ENCODE assay signal across 16 cellular contexts in the genomic region with DNA sequence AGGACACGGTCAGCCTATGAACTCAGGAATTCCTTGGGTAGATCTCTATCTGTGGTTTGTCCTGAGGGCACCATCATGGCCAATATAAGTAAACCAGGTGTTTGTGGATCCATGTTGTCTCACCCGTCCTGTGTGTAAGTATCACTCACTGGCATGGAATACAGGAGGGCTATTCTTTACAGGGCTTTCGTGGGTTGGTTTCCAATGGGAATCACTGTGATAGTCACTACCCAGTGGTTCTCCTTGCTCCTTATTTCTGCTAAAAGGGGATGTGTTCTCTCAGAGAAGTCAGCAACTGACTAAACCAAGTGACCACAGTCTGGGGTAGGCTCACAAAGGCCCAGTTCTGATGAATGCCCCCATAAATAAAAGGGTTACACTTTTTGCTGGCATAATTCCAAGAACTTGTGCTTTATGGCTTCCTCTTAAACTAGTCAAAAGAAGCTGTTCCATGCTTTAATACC.
A peak's percentile ranks its signal among the peaks of the same experiment; 100 is the strongest.
DNase-seq lines count a peak whose midpoint lies in the region; ATAC-seq and TF ChIP-seq lines count a peak whose summit lies in the region.
"Had no signal": no experiment of that assay in that cellular context is flagged by ENCODE, and none has a peak within 500 bp of the region (broad histone marks: within the 10 kb centered on the region; RNA-seq: fewer than 3 reads in every experiment).

No MANE protein-coding gene starts in this region.

- ATAC-seq in RWPE2 (ENCODE audit: low read depth): no peak
- no peak for ATAC-seq in HG03460 (IDR thresholded peaks at IDR 0.05; ENCODE audit: unreplicated experiment)
- ATAC-seq: activated naive CD8-positive, alpha-beta T cell treated with anti-CD3 and anti-CD28 coated beads, Interleukin-2, amount 50 U/mL, for 24 hours had no signal

- CTCF ChIA-PET in Calu3 (lab: Charles Lee): interaction anchor here (1.0 kb wide), 1 partner anchor 119 kb away, joined by 6 read pairs; no protein-coding TSS in a partner anchor
- CTCF ChIA-PET in activated CD4-positive, alpha-beta memory T cell treated with anti-CD3 and anti-CD28 coated beads for 36 hours (lab: Charles Lee): interaction anchor here (1.6 kb wide), 1 partner anchor 281 kb away, joined by 3 read pairs; no protein-coding TSS in a partner anchor

- H3K36me3 ChIP-seq in RWPE2 (ENCODE audit: low read depth) (no peaks in the 10 kb centered on the region), hepatocyte (replicated peaks; ENCODE audit: insufficient read depth, low read depth) (no peaks in the 10 kb centered on the region), skeletal muscle satellite cell (ENCODE audit: insufficient read depth, low read length) (no peaks in the 10 kb centered on the region)
- H3K36me3 ChIP-seq: ovary had no signal

- TF ChIP-seq CTCF in Calu3 (IDR thresholded peaks at IDR 0.05; ENCODE audit: unreplicated experiment) (no peak), RWPE2 (IDR thresholded peaks at IDR 0.05; ENCODE audit: poor library complexity, severe bottlenecking) (no peak), hepatocyte (IDR thresholded peaks at IDR 0.05; ENCODE audit: poor library complexity) (no peak), type B pancreatic cell (conservative IDR thresholded peaks at IDR 0.05) (no peak)

- H3K9me3 Mint-ChIP-seq in Calu3 (ENCODE audit: low read depth, unreplicated experiment) (no peaks in the 10 kb centered on the region), type B pancreatic cell (peaks cover 3% of the 10 kb centered on the region)
- no peaks in the 10 kb centered on the region for H3K9me3 Mint-ChIP-seq in activated CD4-positive, alpha-beta memory T cell treated with anti-CD3 and anti-CD28 coated beads for 36 hours
- H3K9me3 Mint-ChIP-seq: activated naive CD8-positive, alpha-beta T cell treated with anti-CD3 and anti-CD28 coated beads, Interleukin-2, amount 50 U/mL, for 24 hours had no signal

- peaks cover 25% of the 10 kb centered on the region for H3K4me1 ChIP-seq in RWPE2 (ENCODE audit: insufficient read depth, poor library complexity, severe bottlenecking)
- H3K4me1 ChIP-seq in hepatocyte (ENCODE audit: insufficient read depth): peaks cover 26% of the 10 kb centered on the region
- peaks cover 59% of the 10 kb centered on the region for H3K4me1 ChIP-seq in skeletal muscle satellite cell (ENCODE audit: control insufficient read depth, insufficient read depth, low read length)

- intact Hi-C loops in Calu3 (cut with micrococcal nuclease; ENCODE audit: unreplicated experiment): loop anchor here (5.0 kb wide), 3 partner anchors 46 to 129 kb away; no protein-coding TSS in a partner anchor
- intact Hi-C loops in activated CD4-positive, alpha-beta memory T cell treated with anti-CD3 and anti-CD28 coated beads for 36 hours (cut with micrococcal nuclease): loop anchor here (5.0 to 10.0 kb wide), 4 partner anchors 102 to 519 kb away; a partner anchor contains a TSS

- WGBS in hepatocyte (ENCODE audit: low lambda C conversion rate, missing lambda C conversion rate): 80% methylated on average over 3 of the region's 3 CpGs

- BruUV-seq in Calu3 (replicated peaks; lab: Mats Ljungman, UMichigan): no TSS peak

- no peaks in the 10 kb centered on the region for H3K9me2 ChIP-seq in hepatocyte (replicated peaks; ENCODE audit: insufficient read depth)

- H3K27me3 Mint-ChIP-seq in Calu3 (ENCODE audit: unreplicated experiment) (no peaks in the 10 kb centered on the region), type B pancreatic cell (no peaks in the 10 kb centered on the region)
- peaks cover 10% of the 10 kb centered on the region for H3K27me3 Mint-ChIP-seq in activated CD4-positive, alpha-beta memory T cell treated with anti-CD3 and anti-CD28 coated beads for 36 hours

- H2AFZ ChIP-seq in hepatocyte: no peak overlapping the region

- H3K79me2 ChIP-seq in hepatocyte: no peaks in the 10 kb centered on the region

- H4K20me1 ChIP-seq in hepatocyte (ENCODE audit: insufficient read depth, poor library complexity, severe bottlenecking): no peaks in the 10 kb centered on the region

- H3K27ac Mint-ChIP-seq in Calu3 (ENCODE audit: unreplicated experiment): peak overlapping the region; percentile 78
- no peak overlapping the region for H3K27ac Mint-ChIP-seq in type B pancreatic cell
- H3K27ac Mint-ChIP-seq in activated CD4-positive, alpha-beta memory T cell treated with anti-CD3 and anti-CD28 coated beads for 36 hours: no peak overlapping the region
- H3K27ac Mint-ChIP-seq: activated naive CD8-positive, alpha-beta T cell treated with anti-CD3 and anti-CD28 coated beads, Interleukin-2, amount 50 U/mL, for 24 hours; CD14-positive monocyte had no signal

- H3K27ac ChIP-seq in RWPE2 (ENCODE audit: poor library complexity, severe bottlenecking) (peak overlapping the region; percentile 54), hepatocyte (peak overlapping the region; percentile 80)
- H3K27ac ChIP-seq: ovary, VCaP had no signal

- no peaks in the 10 kb centered on the region for H3K27me3 ChIP-seq in RWPE2 (ENCODE audit: insufficient read depth, poor library complexity, severe bottlenecking)
- H3K27me3 ChIP-seq in hepatocyte: no peaks in the 10 kb centered on the region
- H3K27me3 ChIP-seq in skeletal muscle satellite cell (ENCODE audit: control insufficient read depth, insufficient read depth, low read length): no peaks in the 10 kb centered on the region
- H3K27me3 ChIP-seq: ovary had no signal

- H3K4me3 ChIP-seq in RWPE2 (ENCODE audit: severe bottlenecking) (no peak overlapping the region), hepatocyte (no peak overlapping the region), skeletal muscle satellite cell (ENCODE audit: low read length) (peak overlapping the region; percentile 16)
- H3K4me3 ChIP-seq: ovary had no signal

- H3K4me1 Mint-ChIP-seq in Calu3 (ENCODE audit: low read depth, unreplicated experiment): peaks cover 36% of the 10 kb centered on the region
- peaks cover 43% of the 10 kb centered on the region for H3K4me1 Mint-ChIP-seq in type B pancreatic cell (ENCODE audit: unreplicated experiment)
- no peaks in the 10 kb centered on the region for H3K4me1 Mint-ChIP-seq in activated CD4-positive, alpha-beta memory T cell treated with anti-CD3 and anti-CD28 coated beads for 36 hours (ENCODE audit: low read depth)
- H3K4me1 Mint-ChIP-seq: activated naive CD8-positive, alpha-beta T cell treated with anti-CD3 and anti-CD28 coated beads, Interleukin-2, amount 50 U/mL, for 24 hours had no signal

- POLR2A ChIA-PET in activated CD4-positive, alpha-beta memory T cell treated with anti-CD3 and anti-CD28 coated beads for 36 hours (lab: Charles Lee): no interaction called here

- H3K4me2 ChIP-seq in hepatocyte (no peak overlapping the region), skeletal muscle satellite cell (ENCODE audit: low read length) (peak overlapping the region; percentile 43)

- no peak for DNase-seq in Calu3
- DNase-seq in RWPE2 (ENCODE audit: low spot score): no peak
- DNase-seq in hepatocyte (ENCODE audit: low spot score): no peak
- no peak for DNase-seq in type B pancreatic cell (ENCODE audit: extremely low spot score, unreplicated experiment)
- DNase-seq in activated CD4-positive, alpha-beta memory T cell treated with anti-CD3 and anti-CD28 coated beads for 36 hours: no peak
- DNase-seq in NCI-H1092 treated with DMSO at 0.1 percent for 48 hours (lab: John Stamatoyannopoulos, UW): no peak
- DNase-seq: activated CD8-positive, alpha-beta memory T cell treated with anti-CD3 and anti-CD28 coated beads, Interleukin-2, amount 50 U/mL, for 4 hours; activated naive CD8-positive, alpha-beta T cell treated with anti-CD3 and anti-CD28 coated beads, Interleukin-2, amount 50 U/mL, for 24 hours; GF-D8; NCI-H1436; ovary; stimulated activated CD4-positive, alpha-beta T cell treated with anti-CD3 and anti-CD28 coated beads, Interleukin-2, amount 100 ng/mL, for 24 hours had no signal

- H3K9ac ChIP-seq in skeletal muscle satellite cell (ENCODE audit: low read depth, low read length): peak overlapping the region; percentile 68

- H3K4me3 Mint-ChIP-seq in Calu3 (ENCODE audit: low read depth, unreplicated experiment): no peak overlapping the region
- no peak overlapping the region for H3K4me3 Mint-ChIP-seq in type B pancreatic cell
- H3K4me3 Mint-ChIP-seq in activated CD4-positive, alpha-beta memory T cell treated with anti-CD3 and anti-CD28 coated beads for 36 hours: no peak overlapping the region
- H3K4me3 Mint-ChIP-seq: activated naive CD8-positive, alpha-beta T cell treated with anti-CD3 and anti-CD28 coated beads, Interleukin-2, amount 50 U/mL, for 24 hours; CD14-positive monocyte had no signal

- no peaks in the 10 kb centered on the region for H3K9me3 ChIP-seq in RWPE2 (ENCODE audit: severe bottlenecking)
- H3K9me3 ChIP-seq in hepatocyte (ENCODE audit: low read depth): no peaks in the 10 kb centered on the region
- H3K9me3 ChIP-seq in skeletal muscle satellite cell (replicated peaks; ENCODE audit: low read length): no peaks in the 10 kb centered on the region
- H3K9me3 ChIP-seq: ovary had no signal

- peaks cover 9% of the 10 kb centered on the region for H3K36me3 Mint-ChIP-seq in Calu3 (ENCODE audit: insufficient read depth, unreplicated experiment)
- H3K36me3 Mint-ChIP-seq in type B pancreatic cell: peaks cover 4% of the 10 kb centered on the region
- no peaks in the 10 kb centered on the region for H3K36me3 Mint-ChIP-seq in activated CD4-positive, alpha-beta memory T cell treated with anti-CD3 and anti-CD28 coated beads for 36 hours
- H3K36me3 Mint-ChIP-seq: CD14-positive monocyte had no signal
